In genomic region chr17:76737082-76737675, GRCh38 we compare ENCODE assay signal across 1 cellular context.
TF ChIP-seq lines count a peak whose summit lies in the region.

SRSF2 (minus strand) TSS chr17:76737331; CDS start chr17:76737160, 171 bp downstream.

TF ChIP-seq in HEK293, 187 proteins besides CTCF, POLR2A, EP300 and RAD21 (continued from another document):
- TF ChIP-seq, protein P1, sequence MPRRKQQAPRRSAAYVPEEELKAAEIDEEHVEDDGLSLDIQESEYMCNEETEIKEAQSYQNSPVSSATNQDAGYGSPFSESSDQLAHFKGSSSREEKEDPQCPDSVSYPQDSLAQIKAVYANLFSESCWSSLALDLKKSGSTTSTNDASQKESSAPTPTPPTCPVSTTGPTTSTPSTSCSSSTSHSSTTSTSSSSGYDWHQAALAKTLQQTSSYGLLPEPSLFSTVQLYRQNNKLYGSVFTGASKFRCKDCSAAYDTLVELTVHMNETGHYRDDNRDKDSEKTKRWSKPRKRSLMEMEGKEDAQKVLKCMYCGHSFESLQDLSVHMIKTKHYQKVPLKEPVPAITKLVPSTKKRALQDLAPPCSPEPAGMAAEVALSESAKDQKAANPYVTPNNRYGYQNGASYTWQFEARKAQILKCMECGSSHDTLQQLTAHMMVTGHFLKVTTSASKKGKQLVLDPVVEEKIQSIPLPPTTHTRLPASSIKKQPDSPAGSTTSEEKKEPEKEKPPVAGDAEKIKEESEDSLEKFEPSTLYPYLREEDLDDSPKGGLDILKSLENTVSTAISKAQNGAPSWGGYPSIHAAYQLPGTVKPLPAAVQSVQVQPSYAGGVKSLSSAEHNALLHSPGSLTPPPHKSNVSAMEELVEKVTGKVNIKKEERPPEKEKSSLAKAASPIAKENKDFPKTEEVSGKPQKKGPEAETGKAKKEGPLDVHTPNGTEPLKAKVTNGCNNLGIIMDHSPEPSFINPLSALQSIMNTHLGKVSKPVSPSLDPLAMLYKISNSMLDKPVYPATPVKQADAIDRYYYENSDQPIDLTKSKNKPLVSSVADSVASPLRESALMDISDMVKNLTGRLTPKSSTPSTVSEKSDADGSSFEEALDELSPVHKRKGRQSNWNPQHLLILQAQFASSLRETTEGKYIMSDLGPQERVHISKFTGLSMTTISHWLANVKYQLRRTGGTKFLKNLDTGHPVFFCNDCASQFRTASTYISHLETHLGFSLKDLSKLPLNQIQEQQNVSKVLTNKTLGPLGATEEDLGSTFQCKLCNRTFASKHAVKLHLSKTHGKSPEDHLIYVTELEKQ (tag by site-specific recombination; IDR thresholded peaks at IDR 0.05; ENCODE audit: borderline replicate concordance) = no peak
- TF ChIP-seq ZNF132 (tag by site-specific recombination; IDR thresholded peaks at IDR 0.05; ENCODE audit: borderline replicate concordance) = no peak
